In the genomic region with DNA sequence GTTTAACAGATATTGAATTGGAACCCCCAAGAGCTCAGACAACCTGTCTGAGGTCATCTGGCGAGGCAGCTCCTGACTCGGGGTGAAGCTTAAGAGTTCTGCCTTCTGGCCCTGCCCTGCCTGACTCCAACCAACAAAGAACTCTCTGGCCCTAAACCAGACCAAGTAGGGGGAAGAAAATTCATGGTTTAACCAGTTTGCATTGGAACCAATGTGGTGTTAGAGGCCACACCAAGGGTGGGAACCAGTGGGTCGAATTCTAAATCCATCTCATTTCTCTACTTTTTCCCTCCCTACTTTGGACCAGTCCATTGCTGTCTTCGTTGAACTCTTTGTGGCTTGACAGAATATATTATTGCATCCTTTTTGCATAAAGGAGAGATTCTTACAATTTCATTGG, we compare ENCODE assay signal across 22 cellular contexts. TPM values are rescaled to one million over a fixed set of nuclear protein-coding genes. Genes with fewer than 3 reads are reported as not detected.
"Had no signal": no experiment of that assay in that cellular context is flagged by ENCODE, and none has a peak within 500 bp of the region (broad histone marks: within the 10 kb centered on the region; RNA-seq: fewer than 3 reads in every experiment).

No MANE protein-coding gene starts in this region.

- H3K4me1 Mint-ChIP-seq: stimulated activated effector memory CD8-positive, alpha-beta T cell treated with anti-CD3 and anti-CD28 coated beads, Interleukin-12 subunit alpha, Interleukin-12 subunit beta, amount 100 ng/mL, for 72 hours had no signal

- H3K4me3 Mint-ChIP-seq: natural killer cell treated with Interleukin-12 subunit alpha and Interleukin-12 subunit beta and Interleukin-15 and Interleukin-18, amount 100 ng/mL, for 72 hours; stimulated activated effector memory CD8-positive, alpha-beta T cell treated with anti-CD3 and anti-CD28 coated beads, Interleukin-12 subunit alpha, Interleukin-12 subunit beta, amount 100 ng/mL, for 72 hours had no signal

- H3K4me3 ChIP-seq: colonic mucosa, heart right ventricle, prostate gland, right lobe of liver, testis, transverse colon, uterus had no signal

- ATAC-seq: heart right ventricle; natural killer cell treated with Interleukin-12 subunit alpha and Interleukin-12 subunit beta and Interleukin-15 and Interleukin-18, amount 100 ng/mL, for 72 hours; right lobe of liver; stimulated activated effector memory CD8-positive, alpha-beta T cell treated with anti-CD3 and anti-CD28 coated beads, Interleukin-12 subunit alpha, Interleukin-12 subunit beta, amount 100 ng/mL, for 72 hours; stimulated activated naive CD8-positive, alpha-beta T cell treated with anti-CD3 and anti-CD28 coated beads, Interleukin-15, Interleukin-2, amounts not matched to agents 100 U/mL and 50 U/mL, for 24 hours had no signal

- H3K79me2 ChIP-seq: parathyroid adenoma had no signal

- DNase-seq: colonic mucosa; dermis blood vessel endothelial cell; erythroblast; heart right ventricle; hypothalamus; kidney glomerular epithelial cell; mammary epithelial cell; occipital lobe; retina; right lobe of liver; stimulated activated CD4-positive, alpha-beta T cell treated with anti-CD3 and anti-CD28 coated beads, Interleukin-4, amount 100 ng/mL, for 1 hour; stimulated activated CD8-positive, alpha-beta memory T cell treated with anti-CD3 and anti-CD28 coated beads, Interleukin-4, amount 100 ng/mL, for 48 hours; stimulated activated naive CD8-positive, alpha-beta T cell treated with anti-CD3 and anti-CD28 coated beads, Interleukin-15, Interleukin-2, amounts not matched to agents 100 U/mL and 50 U/mL, for 24 hours; testis; transverse colon; uterus had no signal

- H3K9me3 Mint-ChIP-seq: natural killer cell treated with Interleukin-12 subunit alpha and Interleukin-12 subunit beta and Interleukin-15 and Interleukin-18, amount 100 ng/mL, for 72 hours; stimulated activated effector memory CD8-positive, alpha-beta T cell treated with anti-CD3 and anti-CD28 coated beads, Interleukin-12 subunit alpha, Interleukin-12 subunit beta, amount 100 ng/mL, for 72 hours had no signal

- H3K27ac Mint-ChIP-seq: natural killer cell treated with Interleukin-12 subunit alpha and Interleukin-12 subunit beta and Interleukin-15 and Interleukin-18, amount 100 ng/mL, for 72 hours; stimulated activated effector memory CD8-positive, alpha-beta T cell treated with anti-CD3 and anti-CD28 coated beads, Interleukin-12 subunit alpha, Interleukin-12 subunit beta, amount 100 ng/mL, for 72 hours had no signal

- H3K27me3 ChIP-seq: colonic mucosa, right lobe of liver, testis, uterus had no signal

- H3K27ac ChIP-seq: colonic mucosa, heart right ventricle, parathyroid adenoma, prostate gland, right lobe of liver, testis, transverse colon, uterus had no signal

- H3K4me1 ChIP-seq: colonic mucosa, heart right ventricle, right lobe of liver, transverse colon, uterus had no signal

- H3K36me3 Mint-ChIP-seq: natural killer cell treated with Interleukin-12 subunit alpha and Interleukin-12 subunit beta and Interleukin-15 and Interleukin-18, amount 100 ng/mL, for 72 hours; stimulated activated effector memory CD8-positive, alpha-beta T cell treated with anti-CD3 and anti-CD28 coated beads, Interleukin-12 subunit alpha, Interleukin-12 subunit beta, amount 100 ng/mL, for 72 hours had no signal

- H2AFZ ChIP-seq: parathyroid adenoma had no signal

- H3K9ac ChIP-seq: parathyroid adenoma had no signal

- H3K9me3 ChIP-seq: colonic mucosa, heart right ventricle, prostate gland, right lobe of liver, testis, transverse colon, uterus had no signal

- H3K36me3 ChIP-seq: colonic mucosa, heart right ventricle, prostate gland, right lobe of liver, transverse colon, uterus had no signal

RNA-seq across cellular contexts. Expression of a gene that starts 30.4 kb away (rescaled TPM):
- total RNA-seq: cerebellum; colonic mucosa; dermis blood vessel endothelial cell; heart right ventricle; lower leg skin; mammary epithelial cell; natural killer cell treated with Interleukin-12 subunit alpha and Interleukin-12 subunit beta and Interleukin-15 and Interleukin-18, amount 100 ng/mL, for 72 hours; occipital lobe; right lobe of liver; transverse colon; uterus had no signal
- polyA plus RNA-seq: heart right ventricle had no signal
